In the genomic region with DNA sequence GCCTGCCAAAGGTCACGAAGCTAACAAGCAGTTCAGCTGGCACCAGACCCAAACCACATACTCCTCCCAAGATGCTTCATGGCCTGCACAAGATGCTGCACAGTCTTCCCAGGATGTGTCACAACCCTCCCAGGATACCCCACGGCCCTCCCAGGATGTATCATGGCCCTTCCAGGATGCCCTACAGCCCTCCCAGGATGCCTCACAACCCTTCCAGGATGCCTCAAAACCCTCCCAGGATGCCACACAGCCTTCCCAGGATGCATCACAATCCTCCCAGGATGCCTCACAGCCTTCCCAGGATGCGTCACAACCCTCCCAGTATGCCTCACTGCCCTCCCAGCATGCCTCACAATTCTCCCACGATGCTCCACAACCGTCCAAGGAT, we compare ENCODE assay signal across 19 cellular contexts.
DNase-seq lines count a peak whose midpoint lies in the region; ATAC-seq, FAIRE-seq and TF ChIP-seq lines count a peak whose summit lies in the region.
"Had no signal": no experiment of that assay in that cellular context is flagged by ENCODE, and none has a peak within 500 bp of the region (broad histone marks: within the 10 kb centered on the region; RNA-seq: fewer than 3 reads in every experiment).

No MANE protein-coding gene starts in this region.

- H3K4me1 ChIP-seq in kidney (ENCODE audit: control insufficient read depth in 1 of 2, insufficient read depth in 1 of 2, low read depth in 1 of 2, low read length in 2 of 2), result no peaks in the 10 kb centered on the region

- no peaks in the 10 kb centered on the region for H3K27me3 ChIP-seq in brain microvascular endothelial cell (replicated peaks)
- H3K27me3 ChIP-seq: left lung had no signal

- H3K27ac ChIP-seq in brain microvascular endothelial cell (no peak overlapping the region), kidney (ENCODE audit: low read depth in 2 of 2, low read length in 2 of 2) (no peak overlapping the region)
- H3K27ac ChIP-seq: left lung, SK-N-MC had no signal

- H3K9me3 ChIP-seq in kidney (ENCODE audit: control insufficient read depth in 1 of 2, low read length in 2 of 2), result no peaks in the 10 kb centered on the region
- H3K9me3 ChIP-seq: left lung had no signal

- H3K4me3 ChIP-seq in AG09309 (ENCODE audit: control insufficient read depth, low read depth, low read length) (no peak overlapping the region), brain microvascular endothelial cell (ENCODE audit: low read depth, low read length) (no peak overlapping the region), kidney (ENCODE audit: low read length in 2 of 2) (no peak overlapping the region)
- H3K4me3 ChIP-seq: left lung, SK-N-MC had no signal

- no peak for FAIRE-seq in H54 (lab: Jason Lieb, UNC)
- FAIRE-seq in kidney (lab: Jason Lieb, UNC), result no peak
- FAIRE-seq: colon, D721Med, TTC549 had no signal

- DNase-seq in AG09309 (ENCODE audit: low read depth) (peak; percentile 40), H54 (ENCODE audit: insufficient read length, low spot score) (peak; percentile 41), brain microvascular endothelial cell (peak; percentile 25), kidney (peak; percentile 50), NCI-H1436 (lab: John Stamatoyannopoulos, UW) (no peak), mucosa of gallbladder (ENCODE audit: low spot score) (no peak)
- DNase-seq: activated CD4-positive, alpha-beta memory T cell treated with anti-CD3 and anti-CD28 coated beads for 36 hours; H9; KG1; left lung; naive thymus-derived CD8-positive, alpha-beta T cell; NCI-H146; stimulated activated CD4-positive, alpha-beta T cell treated with anti-CD3 and anti-CD28 coated beads, Interleukin-2, amount 100 ng/mL, for 24 hours had no signal

- no peak for ATAC-seq in HG02884 (IDR thresholded peaks at IDR 0.05; ENCODE audit: unreplicated experiment)
- no peak for ATAC-seq in GM19328 (IDR thresholded peaks at IDR 0.05; ENCODE audit: unreplicated experiment)
- ATAC-seq: left lung; naive thymus-derived CD8-positive, alpha-beta T cell had no signal

- H3K36me3 ChIP-seq in brain microvascular endothelial cell (replicated peaks) (no peaks in the 10 kb centered on the region), kidney (ENCODE audit: control insufficient read depth in 1 of 2, insufficient read depth in 2 of 2, low read length in 2 of 2) (no peaks in the 10 kb centered on the region)
- H3K36me3 ChIP-seq: left lung had no signal

- TF ChIP-seq CTCF in AG09309 (IDR thresholded peaks at IDR 0.05; ENCODE audit: control insufficient read depth, insufficient read depth, low read depth, low read length, missing control alignments) (no peak), brain microvascular endothelial cell (IDR thresholded peaks at IDR 0.05; ENCODE audit: low read depth, low read length, missing control alignments) (no peak), kidney (IDR thresholded peaks at IDR 0.05; ENCODE audit: borderline replicate concordance, extremely low read depth, insufficient read depth) (no peak)

- in situ Hi-C loops in brain microvascular endothelial cell (cut with HindIII; ENCODE audit: low pct_ligation_motif_present, low sequenced_read_pairs), result no loop called here

- TF ChIP-seq POLR2A in H54 (IDR thresholded peaks at IDR 0.05; ENCODE audit: low read depth, low read length), result no peak

- intact Hi-C loops in kidney (cut with DNase I), result no loop called here

- no peak overlapping the region for H3K9ac ChIP-seq in kidney (ENCODE audit: low read length in 2 of 2)

Comparison
In these comparisons a context has a peak if more than half of its experiments do, and no peak if none do; other contexts are left out.
1. DNase-seq: peak in AG09309 (single experiment), H54 (single experiment), brain microvascular endothelial cell (single experiment) and kidney (single experiment); none in NCI-H1436 (single experiment) and mucosa of gallbladder (single experiment).